1 cellular context compared by ENCODE assay signal in genomic region chr9:115085773-115086377, GRCh38.
TF ChIP-seq lines count a peak whose summit lies in the region.

No MANE protein-coding gene starts in this region.

TF ChIP-seq in IMR-90, 13 proteins besides CTCF, POLR2A, EP300 and RAD21 (continued from another document):
- TF ChIP-seq SMC3 (IDR thresholded peaks at IDR 0.05; ENCODE audit: low read depth, low read length) (no peak), RCOR1 (IDR thresholded peaks at IDR 0.05; ENCODE audit: insufficient replicate concordance, low read length) (no peak), CHD1 (IDR thresholded peaks at IDR 0.05; ENCODE audit: low read depth, low read length) (no peak), MXI1 (IDR thresholded peaks at IDR 0.05; ENCODE audit: borderline replicate concordance, low read depth, low read length) (no peak), FOS (IDR thresholded peaks at IDR 0.05; ENCODE audit: low read depth, low read length) (no peak)
